8 cellular contexts compared by ENCODE assay signal in genomic region chr1:59926381-59927243, GRCh38. TPM values are rescaled to one million over a fixed set of nuclear protein-coding genes. Genes with fewer than 3 reads are reported as not detected.
DNase-seq lines count a peak whose midpoint lies in the region; ATAC-seq and TF ChIP-seq lines count a peak whose summit lies in the region.

Gene CYP2J2 (minus strand): TSS chr1:59926773. CDS start chr1:59926746, 27 bp downstream.

- H3K4me2 ChIP-seq in OCI-LY3 (ENCODE audit: low read length), result peak within 1 kb of the TSS; percentile 96

- H3K27ac ChIP-seq in OCI-LY3 (ENCODE audit: low read length), result no peak within 1 kb of the TSS
- H3K27ac ChIP-seq in cardiac muscle cell, result no peak within 1 kb of the TSS
- no peak within 1 kb of the TSS for H3K27ac ChIP-seq in ovary
- H3K27ac ChIP-seq in urinary bladder (ENCODE audit: low read depth), result peak within 1 kb of the TSS; percentile 23

- peak within 1 kb of the TSS; percentile 99 for H2AFZ ChIP-seq in OCI-LY3 (ENCODE audit: low read depth, low read length)

- peak; percentile 52 for ATAC-seq in GM18861 (IDR thresholded peaks at IDR 0.05; ENCODE audit: unreplicated experiment)
- ATAC-seq in HG03097 (IDR thresholded peaks at IDR 0.05; ENCODE audit: low FRiP score, unreplicated experiment), result peak; percentile 67

- H3K9ac ChIP-seq in OCI-LY3 (ENCODE audit: low read length), result peak within 1 kb of the TSS; percentile 67; the same call in 1 of the 2 replicates

- no peaks in the 10 kb centered on the region for H3K79me2 ChIP-seq in OCI-LY3 (ENCODE audit: low read length)

- no peaks in the 10 kb centered on the region for H3K36me3 ChIP-seq in OCI-LY3 (replicated peaks; ENCODE audit: low read depth, low read length)
- no peaks in the 10 kb centered on the region for H3K36me3 ChIP-seq in cardiac muscle cell
- H3K36me3 ChIP-seq in ovary, result no peaks in the 10 kb centered on the region
- no peaks in the 10 kb centered on the region for H3K36me3 ChIP-seq in urinary bladder (ENCODE audit: insufficient read depth)

- H3K4me3 ChIP-seq in OCI-LY3 (ENCODE audit: low read length) (peak within 1 kb of the TSS; percentile 99), cardiac muscle cell (peak within 1 kb of the TSS; percentile 27), ovary (peak within 1 kb of the TSS; percentile 34), urinary bladder (ENCODE audit: low read depth, low read length) (peak within 1 kb of the TSS; percentile 51)

- peak; percentile 34 for DNase-seq in activated naive CD4-positive, alpha-beta T cell treated with Interleukin-2 at 50 U/mL for 16 hours
- DNase-seq in cardiac muscle cell (ENCODE audit: low read depth in 1 of 2, low spot score in 1 of 2) (peak; percentile 28 to 75), ovary (peak in 3 of 5 donors; percentile 12 to 42 (median 15)), NCI-H226 (no peak)

- H3K9me3 ChIP-seq in OCI-LY3 (ENCODE audit: insufficient read depth, low read length) (no peaks in the 10 kb centered on the region), cardiac muscle cell (ENCODE audit: low read depth) (no peaks in the 10 kb centered on the region), ovary (no peaks in the 10 kb centered on the region)

- TF ChIP-seq CTCF in OCI-LY3 (IDR thresholded peaks at IDR 0.05; ENCODE audit: low read depth, low read length) (no peak), cardiac muscle cell (IDR thresholded peaks at IDR 0.05; ENCODE audit: low read depth, low read length) (no peak), ovary (IDR thresholded peaks at IDR 0.05) (no peak)

- TF ChIP-seq POLR2A in ovary (IDR thresholded peaks at IDR 0.05), result no peak

- H3K4me1 ChIP-seq in OCI-LY3 (ENCODE audit: low read length), result peaks cover 8% of the 10 kb centered on the region; the same call in 1 of the 2 replicates
- peaks cover 9% of the 10 kb centered on the region for H3K4me1 ChIP-seq in cardiac muscle cell (ENCODE audit: low read depth)
- no peaks in the 10 kb centered on the region for H3K4me1 ChIP-seq in ovary (ENCODE audit: insufficient read depth)
- no peaks in the 10 kb centered on the region for H3K4me1 ChIP-seq in urinary bladder (ENCODE audit: insufficient read depth)

- peaks cover 16% of the 10 kb centered on the region for H3K27me3 ChIP-seq in OCI-LY3 (ENCODE audit: low read depth, low read length)
- H3K27me3 ChIP-seq in cardiac muscle cell, result peaks cover 30% of the 10 kb centered on the region
- H3K27me3 ChIP-seq in ovary, result no peaks in the 10 kb centered on the region

- WGBS in ovary, 3 donors, result 1 to 4% (median 4%) methylated on average over 29 to 43 of the region's 43 CpGs
- WGBS in urinary bladder, result 2% methylated on average over 43 of the region's 43 CpGs

- intact Hi-C loops in ovary (cut with DNase I), result no loop called here

- H4K20me1 ChIP-seq in OCI-LY3 (ENCODE audit: insufficient read depth, low read length), result no peaks in the 10 kb centered on the region

- TF ChIP-seq EP300 in ovary (IDR thresholded peaks at IDR 0.05), result no peak

RNA-seq across cellular contexts. Expression of gene CYP2J2, which starts in this region (rescaled TPM):
- 3.8 and 7.6 TPM in 2 replicates for total RNA-seq in cardiac muscle cell
- polyA plus RNA-seq in cardiac muscle cell, result 3.4 and 7.7 TPM in 2 replicates
- 1 to 10 TPM in 2 of 7 donors, under 1 TPM in 2, not detected in 3; 0.25 to 1.4 (median 0.70) TPM for total RNA-seq in ovary
- polyA plus RNA-seq in ovary, result under 1 TPM; 0.12 to 0.18 TPM
- 14.2 TPM for total RNA-seq in urinary bladder
- polyA plus RNA-seq in urinary bladder, result 4.1 TPM

Comparison
In these comparisons a context has a peak if more than half of its experiments do, and no peak if none do; other contexts are left out.
1. H3K4me3 ChIP-seq: peak in every context shown above with its lines; median percentile 99 in OCI-LY3; 51 in urinary bladder; 34 in ovary; 27 in cardiac muscle cell.